In genomic region chr18:77550625-77551024, GRCh38 we compare ENCODE assay signal across 32 cellular contexts.
"Had no signal": no experiment of that assay in that cellular context is flagged by ENCODE, and none has a peak within 500 bp of the region (broad histone marks: within the 10 kb centered on the region; RNA-seq: fewer than 3 reads in every experiment).

No MANE protein-coding gene starts in this region.

- H3K9me3 ChIP-seq: adrenal gland, ascending aorta, breast epithelium had no signal

- ATAC-seq: activated CD4-positive, alpha-beta T cell treated with anti-CD3 and anti-CD28 coated beads for 36 hours; activated CD8-positive, alpha-beta memory T cell treated with anti-CD3 and anti-CD28 coated beads, Interleukin-2, amount 10 ng/mL, durations not matched to agents 7 days and 5 days; activated CD8-positive, alpha-beta T cell treated with anti-CD3 and anti-CD28 coated beads, Interleukin-2, amount 10 ng/mL, durations not matched to agents 7 days and 5 days; activated naive CD8-positive, alpha-beta T cell treated with anti-CD3 and anti-CD28 coated beads, Interleukin-2, amount 50 U/mL, for 24 hours; esophagus mucosa; foreskin keratinocyte had no signal

- H3K4me3 ChIP-seq: adrenal gland, ascending aorta, breast epithelium, cardiac muscle cell, coronary artery, dorsolateral prefrontal cortex had no signal

- H3K36me3 Mint-ChIP-seq: activated CD4-positive, alpha-beta memory T cell treated with anti-CD3 and anti-CD28 coated beads for 36 hours; activated CD8-positive, alpha-beta memory T cell treated with anti-CD3 and anti-CD28 coated beads, Interleukin-2, amount 10 ng/mL, durations not matched to agents 7 days and 5 days; activated naive CD4-positive, alpha-beta T cell treated with anti-CD3 and anti-CD28 coated beads, Interleukin-2, amount 50 U/mL, for 24 hours; activated naive CD8-positive, alpha-beta T cell treated with anti-CD3 and anti-CD28 coated beads for 36 hours; brain had no signal

- H3K9me3 Mint-ChIP-seq: activated CD4-positive, alpha-beta memory T cell treated with anti-CD3 and anti-CD28 coated beads for 36 hours; activated CD4-positive, alpha-beta T cell treated with anti-CD3 and anti-CD28 coated beads, Interleukin-2, amount 10 ng/mL, durations not matched to agents 24 days and 14 days; activated naive CD4-positive, alpha-beta T cell treated with anti-CD3 and anti-CD28 coated beads for 36 hours; activated naive CD4-positive, alpha-beta T cell treated with anti-CD3 and anti-CD28 coated beads, Interleukin-2, amount 50 U/mL, for 24 hours; activated naive CD8-positive, alpha-beta T cell treated with anti-CD3 and anti-CD28 coated beads for 36 hours; activated naive CD8-positive, alpha-beta T cell treated with anti-CD3 and anti-CD28 coated beads, Interleukin-2, amount 50 U/mL, for 24 hours; activated T-helper 1 cell treated with anti-CD3 and anti-CD28 coated beads, Interleukin-12 subunit alpha, Interleukin-12 subunit beta, Interleukin-2, Interleukin-4 antibody, amounts not matched to agents 30 ng/mL and 10 ng/mL and 1 ng/mL, durations not matched to agents 14 hours and 24 hours and 36 hours; activated T-helper 2 cell treated with anti-CD3 and anti-CD28 coated beads, Interferon-gamma antibody, Interleukin-2, Interleukin-4, amounts not matched to agents 10 μg/mL and 5 μg/mL and 100 μg/mL, durations not matched to agents 14 hours and 24 hours and 36 hours; central memory CD8-positive, alpha-beta T cell; dendritic cell treated with granulocyte-macrophage colony-stimulating factor and Interleukin-4, amounts not matched to agents 40 ng/mL and 50 ng/mL, for 4 days; endodermal cell had no signal

- H3K27me3 Mint-ChIP-seq: activated CD4-positive, alpha-beta T cell treated with anti-CD3 and anti-CD28 coated beads, Interleukin-2, amount 10 ng/mL, durations not matched to agents 24 days and 14 days; activated CD8-positive, alpha-beta memory T cell treated with anti-CD3 and anti-CD28 coated beads, Interleukin-2, amount 10 ng/mL, durations not matched to agents 7 days and 5 days; activated naive CD4-positive, alpha-beta T cell treated with anti-CD3 and anti-CD28 coated beads, Interleukin-2, amount 50 U/mL, for 24 hours; brain; dendritic cell treated with granulocyte-macrophage colony-stimulating factor and Interleukin-4, amounts not matched to agents 40 ng/mL and 50 ng/mL, for 4 days had no signal

- H3K4me1 ChIP-seq: adrenal gland, ascending aorta, breast epithelium, foreskin keratinocyte had no signal

- H3K27me3 ChIP-seq: adrenal gland, ascending aorta, breast epithelium, cardiac muscle cell, dorsolateral prefrontal cortex, foreskin keratinocyte had no signal

- H3K4me1 Mint-ChIP-seq: activated CD4-positive, alpha-beta T cell treated with anti-CD3 and anti-CD28 coated beads for 36 hours; activated CD4-positive, alpha-beta T cell treated with anti-CD3 and anti-CD28 coated beads, Interleukin-2, amount 10 ng/mL, durations not matched to agents 24 days and 14 days; activated CD8-positive, alpha-beta memory T cell treated with anti-CD3 and anti-CD28 coated beads, Interleukin-2, amount 10 ng/mL, durations not matched to agents 7 days and 5 days; activated naive CD4-positive, alpha-beta T cell treated with anti-CD3 and anti-CD28 coated beads, Interleukin-2, amount 50 U/mL, for 24 hours; activated naive CD8-positive, alpha-beta T cell treated with anti-CD3 and anti-CD28 coated beads for 36 hours; activated naive CD8-positive, alpha-beta T cell treated with anti-CD3 and anti-CD28 coated beads, Interleukin-2, amount 50 U/mL, for 24 hours; brain; central memory CD8-positive, alpha-beta T cell; endodermal cell had no signal

- H3K27ac Mint-ChIP-seq: activated CD4-positive, alpha-beta memory T cell treated with anti-CD3 and anti-CD28 coated beads for 36 hours; activated CD4-positive, alpha-beta T cell treated with anti-CD3 and anti-CD28 coated beads for 36 hours; activated CD4-positive, alpha-beta T cell treated with anti-CD3 and anti-CD28 coated beads, Interleukin-2, amount 10 ng/mL, durations not matched to agents 24 days and 14 days; activated CD8-positive, alpha-beta memory T cell treated with anti-CD3 and anti-CD28 coated beads, Interleukin-2, amount 10 ng/mL, durations not matched to agents 7 days and 5 days; activated CD8-positive, alpha-beta T cell treated with anti-CD3 and anti-CD28 coated beads, Interleukin-2, amount 10 ng/mL, durations not matched to agents 7 days and 5 days; activated naive CD4-positive, alpha-beta T cell treated with anti-CD3 and anti-CD28 coated beads for 36 hours; activated naive CD4-positive, alpha-beta T cell treated with anti-CD3 and anti-CD28 coated beads, Interleukin-2, amount 50 U/mL, for 24 hours; activated naive CD8-positive, alpha-beta T cell treated with anti-CD3 and anti-CD28 coated beads for 36 hours; activated naive CD8-positive, alpha-beta T cell treated with anti-CD3 and anti-CD28 coated beads, Interleukin-2, amount 50 U/mL, for 24 hours; activated T-helper 1 cell treated with anti-CD3 and anti-CD28 coated beads, Interleukin-12 subunit alpha, Interleukin-12 subunit beta, Interleukin-2, Interleukin-4 antibody, amounts not matched to agents 30 ng/mL and 10 ng/mL and 1 ng/mL, durations not matched to agents 14 hours and 24 hours and 36 hours; activated T-helper 2 cell treated with anti-CD3 and anti-CD28 coated beads, Interferon-gamma antibody, Interleukin-2, Interleukin-4, amounts not matched to agents 10 μg/mL and 5 μg/mL and 100 μg/mL, durations not matched to agents 14 hours and 24 hours and 36 hours; dendritic cell treated with granulocyte-macrophage colony-stimulating factor and Interleukin-4, amounts not matched to agents 40 ng/mL and 50 ng/mL, for 4 days; endodermal cell had no signal

- DNase-seq: activated CD4-positive, alpha-beta memory T cell treated with anti-CD3 and anti-CD28 coated beads for 36 hours; activated CD4-positive, alpha-beta T cell treated with anti-CD3 and anti-CD28 coated beads for 36 hours; activated CD4-positive, alpha-beta T cell treated with anti-CD3 and anti-CD28 coated beads, Interleukin-2, amount 10 ng/mL, durations not matched to agents 24 days and 14 days; activated CD4-positive, CD25-positive, alpha-beta regulatory T cell; activated CD4-positive, CD25-positive, alpha-beta regulatory T cell treated with anti-CD3 and anti-CD28 coated beads, Interleukin-2, amount 50 U/mL, for 72 hours; activated CD8-positive, alpha-beta memory T cell treated with anti-CD3 and anti-CD28 coated beads, Interleukin-2, amount 10 ng/mL, durations not matched to agents 7 days and 5 days; activated CD8-positive, alpha-beta memory T cell treated with anti-CD3 and anti-CD28 coated beads, Interleukin-2, amount 50 U/mL, for 4 hours; activated CD8-positive, alpha-beta T cell treated with anti-CD3 and anti-CD28 coated beads, Interleukin-2, amount 10 ng/mL, durations not matched to agents 7 days and 5 days; activated effector memory CD4-positive, alpha-beta T cell treated with anti-CD3 and anti-CD28 coated beads, Interleukin-2, amount 50 U/mL, for 16 hours; activated naive CD4-positive, alpha-beta T cell treated with anti-CD3 and anti-CD28 coated beads for 36 hours; activated naive CD8-positive, alpha-beta T cell treated with anti-CD3 and anti-CD28 coated beads for 36 hours; activated naive CD8-positive, alpha-beta T cell treated with anti-CD3 and anti-CD28 coated beads, Interleukin-2, amount 50 U/mL, for 24 hours; activated T-cell treated with anti-CD3 and anti-CD28 coated beads, Interleukin-2, amount 50 U/mL, for 1 hour; activated T-cell treated with anti-CD3 and anti-CD28 coated beads, Interleukin-2, amount 50 U/mL, for 48 hours; adrenal gland; amygdala; dorsolateral prefrontal cortex; effector memory CD4-positive, alpha-beta T cell; endodermal cell; foreskin keratinocyte; T-helper 2 cell had no signal

- H3K36me3 ChIP-seq: adrenal gland, ascending aorta, breast epithelium, cardiac muscle cell had no signal

- H3K27ac ChIP-seq: adrenal gland, ascending aorta, breast epithelium, cardiac muscle cell, coronary artery, dorsolateral prefrontal cortex, foreskin keratinocyte had no signal

- H3K4me3 Mint-ChIP-seq: activated CD4-positive, alpha-beta memory T cell treated with anti-CD3 and anti-CD28 coated beads for 36 hours; activated CD4-positive, alpha-beta T cell treated with anti-CD3 and anti-CD28 coated beads for 36 hours; activated CD4-positive, alpha-beta T cell treated with anti-CD3 and anti-CD28 coated beads, Interleukin-2, amount 10 ng/mL, durations not matched to agents 24 days and 14 days; activated CD8-positive, alpha-beta memory T cell treated with anti-CD3 and anti-CD28 coated beads, Interleukin-2, amount 10 ng/mL, durations not matched to agents 7 days and 5 days; activated CD8-positive, alpha-beta T cell treated with anti-CD3 and anti-CD28 coated beads, Interleukin-2, amount 10 ng/mL, durations not matched to agents 7 days and 5 days; activated naive CD4-positive, alpha-beta T cell treated with anti-CD3 and anti-CD28 coated beads for 36 hours; activated naive CD4-positive, alpha-beta T cell treated with anti-CD3 and anti-CD28 coated beads, Interleukin-2, amount 50 U/mL, for 24 hours; activated naive CD8-positive, alpha-beta T cell treated with anti-CD3 and anti-CD28 coated beads for 36 hours; activated naive CD8-positive, alpha-beta T cell treated with anti-CD3 and anti-CD28 coated beads, Interleukin-2, amount 50 U/mL, for 24 hours; activated T-helper 1 cell treated with anti-CD3 and anti-CD28 coated beads, Interleukin-12 subunit alpha, Interleukin-12 subunit beta, Interleukin-2, Interleukin-4 antibody, amounts not matched to agents 30 ng/mL and 10 ng/mL and 1 ng/mL, durations not matched to agents 14 hours and 24 hours and 36 hours; brain; central memory CD8-positive, alpha-beta T cell; dendritic cell treated with granulocyte-macrophage colony-stimulating factor and Interleukin-4, amounts not matched to agents 40 ng/mL and 50 ng/mL, for 4 days; endodermal cell had no signal
